ENCODE assay signal across 8 cellular contexts in the genomic region with DNA sequence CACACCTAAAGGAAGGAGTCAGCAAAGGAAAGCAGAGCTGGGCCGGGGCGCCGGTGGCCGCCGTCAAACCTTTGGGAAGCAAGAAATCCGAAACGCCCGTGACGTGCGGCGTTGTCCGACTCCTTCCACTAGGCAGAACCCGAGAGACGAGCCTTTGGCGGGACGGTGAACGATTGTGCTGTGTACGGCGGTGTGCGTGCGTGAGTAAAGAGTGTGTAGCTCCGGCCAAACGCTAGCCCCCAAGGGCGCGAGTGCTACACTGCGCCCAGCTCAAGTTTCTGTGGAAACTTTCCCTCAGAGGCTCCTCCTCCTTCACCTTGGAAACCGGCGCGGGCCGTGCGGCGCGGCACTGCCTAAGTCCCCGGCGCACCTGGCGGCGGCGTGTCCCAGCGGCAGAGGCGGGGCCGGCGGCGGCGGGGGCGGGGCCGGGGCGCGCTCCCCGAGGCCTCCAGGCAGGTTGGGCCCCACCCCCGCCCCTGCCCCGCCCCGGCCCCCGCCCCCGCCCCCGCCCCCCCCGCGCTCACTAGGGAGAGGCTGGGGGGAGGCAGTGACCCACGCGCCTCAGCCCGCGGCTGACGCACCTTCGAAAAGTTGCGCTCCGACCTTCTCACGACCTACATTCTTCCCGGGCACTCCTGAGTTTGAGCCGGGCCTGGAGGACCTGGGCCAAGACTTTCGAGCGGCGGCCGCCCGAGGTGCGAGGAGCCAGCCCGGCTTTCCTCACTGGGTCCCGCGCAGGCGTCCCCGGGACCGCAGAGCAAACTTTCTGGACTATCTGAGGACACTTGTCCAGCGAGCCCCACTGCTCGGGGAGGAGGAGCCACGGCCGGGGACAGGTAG. TPM values are rescaled to one million over a fixed set of nuclear protein-coding genes. Genes with fewer than 3 reads are reported as not detected.
DNase-seq lines count a peak whose midpoint lies in the region; ATAC-seq and TF ChIP-seq lines count a peak whose summit lies in the region.

A gene (plus strand): TSS at position 547 of the 840 bp plus-strand sequence. CDS start 157,084 bp downstream, outside the sequence.

- peak within 1 kb of the TSS; percentile 83 for H3K27ac ChIP-seq in colonic mucosa

- DNase-seq in NCI-H524 (lab: John Stamatoyannopoulos, UW) (peak; percentile 48 to 62), NCI-H524 treated with DMSO at 0.1 percent for 48 hours (lab: John Stamatoyannopoulos, UW) (no peak), NCI-H2029 treated with DMSO at 0.1 percent for 48 hours (lab: John Stamatoyannopoulos, UW) (peak; percentile 54), colonic mucosa (peak; percentile 93), left lobe of liver (ENCODE audit: low spot score) (peak; percentile 93)
- peak; percentile 65 to 70 for DNase-seq in activated CD4-positive, alpha-beta T cell treated with anti-CD3 and anti-CD28 coated beads for 24 hours (ENCODE audit: low read depth in 2 of 2)
- DNase-seq in stimulated activated CD4-positive, alpha-beta T cell treated with anti-CD3 and anti-CD28 coated beads, Interleukin-4, amount 100 ng/mL, for 1 hour: peak; percentile 84

- peak within 1 kb of the TSS; percentile 78 to 82 for H3K9ac ChIP-seq in colonic mucosa (ENCODE audit: low read depth in 2 of 2, low read length in 2 of 2)

- no peaks in the 10 kb centered on the region for H3K27me3 ChIP-seq in colonic mucosa

- H3K9me3 ChIP-seq in colonic mucosa: no peaks in the 10 kb centered on the region

- peak within 1 kb of the TSS; percentile 55 for H3K4me3 ChIP-seq in colonic mucosa

- no peaks in the 10 kb centered on the region for H3K36me3 ChIP-seq in colonic mucosa

- peak; percentile 81 for ATAC-seq in HG02870 (IDR thresholded peaks at IDR 0.05; ENCODE audit: unreplicated experiment)
- ATAC-seq in left lobe of liver: peak; percentile 92

- TF ChIP-seq CTCF in colonic mucosa (IDR thresholded peaks at IDR 0.05): no peak

- intact Hi-C loops in colonic mucosa (cut with DNase I): no loop called here

- H3K4me1 ChIP-seq in colonic mucosa: no peaks in the 10 kb centered on the region

RNA-seq across cellular contexts. Expression of the gene that starts here (rescaled TPM):
- 10 to 100 TPM; 31.5 to 33.4 TPM for total RNA-seq in colonic mucosa
- total RNA-seq in left lobe of liver: 4.0 TPM
